Comparison of ENCODE assay signal across 1 cellular context in genomic region chr12:62720661-62721330, GRCh38.
TF ChIP-seq lines count a peak whose summit lies in the region.

No MANE protein-coding gene starts in this region.

TF ChIP-seq in WTC11, 78 proteins besides CTCF, POLR2A, EP300 and RAD21 (continued from another document):
- TF ChIP-seq AR (CRISPR knock-in tag; IDR thresholded peaks at IDR 0.05), result no peak
- no peak for TF ChIP-seq NFE2L1 (CRISPR knock-in tag; IDR thresholded peaks at IDR 0.05)
- TF ChIP-seq MAX (CRISPR knock-in tag; IDR thresholded peaks at IDR 0.05), result no peak
